In genomic region chr1:27438621-27439061, GRCh38 we compare ENCODE assay signal across 10 cellular contexts. TPM values are rescaled to one million over a fixed set of nuclear protein-coding genes. Genes with fewer than 3 reads are reported as not detected.
DNase-seq lines count a peak whose midpoint lies in the region; ATAC-seq and TF ChIP-seq lines count a peak whose summit lies in the region.
"Had no signal": no experiment of that assay in that cellular context is flagged by ENCODE, and none has a peak within 500 bp of the region (broad histone marks: within the 10 kb centered on the region; RNA-seq: fewer than 3 reads in every experiment).

No MANE protein-coding gene starts in this region.

- no peaks in the 10 kb centered on the region for H3K9me3 ChIP-seq in hepatocyte (ENCODE audit: low read depth)

- DNase-seq in CD14-positive monocyte (ENCODE audit: low spot score) = peak; percentile 55
- DNase-seq in GM12865 (ENCODE audit: low read depth) = peak; percentile 53
- DNase-seq in activated CD8-positive, alpha-beta T cell treated with anti-CD3 and anti-CD28 coated beads, Interleukin-2, amount 10 ng/mL, durations not matched to agents 7 days and 5 days = no peak
- DNase-seq in naive thymus-derived CD8-positive, alpha-beta T cell = no peak
- no peak for DNase-seq in hepatocyte (ENCODE audit: low spot score)
- no peak for DNase-seq in OCI-M1 (lab: John Stamatoyannopoulos, UW)
- DNase-seq: NCI-H1436 treated with DMSO at 0.1 percent for 48 hours had no signal

- WGBS in hepatocyte (ENCODE audit: low lambda C conversion rate, missing lambda C conversion rate) = 100% methylated on average over 1 of the region's 1 CpG

- H3K9me3 Mint-ChIP-seq in CD14-positive monocyte = no peaks in the 10 kb centered on the region
- H3K9me3 Mint-ChIP-seq in activated CD8-positive, alpha-beta T cell treated with anti-CD3 and anti-CD28 coated beads, Interleukin-2, amount 10 ng/mL, durations not matched to agents 7 days and 5 days (ENCODE audit: insufficient read depth) = no peaks in the 10 kb centered on the region
- no peaks in the 10 kb centered on the region for H3K9me3 Mint-ChIP-seq in naive thymus-derived CD8-positive, alpha-beta T cell

- H3K27ac Mint-ChIP-seq in CD14-positive monocyte = peak overlapping the region; percentile 70 to 99 (median 93)
- peak overlapping the region; percentile 3 for H3K27ac Mint-ChIP-seq in activated CD8-positive, alpha-beta T cell treated with anti-CD3 and anti-CD28 coated beads, Interleukin-2, amount 10 ng/mL, durations not matched to agents 7 days and 5 days
- peak overlapping the region; percentile 23 to 84 (median 68) for H3K27ac Mint-ChIP-seq in naive thymus-derived CD8-positive, alpha-beta T cell

- no peak for TF ChIP-seq CTCF in CD14-positive monocyte (IDR thresholded peaks at IDR 0.05)
- no peak for TF ChIP-seq CTCF in GM12865 (IDR thresholded peaks at IDR 0.05; ENCODE audit: insufficient read depth, low read depth, low read length, missing control alignments)
- no peak for TF ChIP-seq CTCF in hepatocyte (IDR thresholded peaks at IDR 0.05; ENCODE audit: poor library complexity)

- peak overlapping the region in 1 of 2 donors; percentile 54 for H3K4me3 Mint-ChIP-seq in CD14-positive monocyte
- no peak overlapping the region for H3K4me3 Mint-ChIP-seq in activated CD8-positive, alpha-beta T cell treated with anti-CD3 and anti-CD28 coated beads, Interleukin-2, amount 10 ng/mL, durations not matched to agents 7 days and 5 days
- H3K4me3 Mint-ChIP-seq in naive thymus-derived CD8-positive, alpha-beta T cell = peak overlapping the region in 6 of 10 donors; percentile 46 to 74 (median 60)

- peaks cover 63% of the 10 kb centered on the region for H3K4me1 Mint-ChIP-seq in CD14-positive monocyte
- peaks cover 49% of the 10 kb centered on the region for H3K4me1 Mint-ChIP-seq in activated CD8-positive, alpha-beta T cell treated with anti-CD3 and anti-CD28 coated beads, Interleukin-2, amount 10 ng/mL, durations not matched to agents 7 days and 5 days (ENCODE audit: low read depth)
- H3K4me1 Mint-ChIP-seq in naive thymus-derived CD8-positive, alpha-beta T cell = peaks cover 28 to 67% (median 61%) of the 10 kb centered on the region in 4 donors

- no peaks in the 10 kb centered on the region for H3K9me2 ChIP-seq in hepatocyte (replicated peaks; ENCODE audit: insufficient read depth)

- no peak overlapping the region for H2AFZ ChIP-seq in hepatocyte

- peaks cover 51% of the 10 kb centered on the region for H4K20me1 ChIP-seq in hepatocyte (ENCODE audit: insufficient read depth, poor library complexity, severe bottlenecking)

- H3K27ac ChIP-seq in hepatocyte = no peak overlapping the region

- H3K4me3 ChIP-seq in GM12865 (ENCODE audit: low read depth, low read length) (no peak overlapping the region), hepatocyte (no peak overlapping the region)

- H3K36me3 ChIP-seq in hepatocyte (replicated peaks; ENCODE audit: insufficient read depth, low read depth) = no peaks in the 10 kb centered on the region

- H3K4me1 ChIP-seq in hepatocyte (ENCODE audit: insufficient read depth) = peaks cover 10% of the 10 kb centered on the region

- CTCF ChIA-PET in activated CD8-positive, alpha-beta T cell treated with anti-CD3 and anti-CD28 coated beads, Interleukin-2, amount 10 ng/mL, durations not matched to agents 7 days and 5 days (lab: Charles Lee) = interaction anchor here (0.7 to 3.7 kb wide), 12 partner anchors 9 to 231 kb away, joined by 3 to 22 read pairs (median 4); partner anchors contain the start of gene WASF2

- no peak overlapping the region for H3K4me2 ChIP-seq in hepatocyte

- POLR2A ChIA-PET in activated CD8-positive, alpha-beta T cell treated with anti-CD3 and anti-CD28 coated beads, Interleukin-2, amount 10 ng/mL, durations not matched to agents 7 days and 5 days (lab: Charles Lee) = no interaction called here
- POLR2A ChIA-PET in naive thymus-derived CD8-positive, alpha-beta T cell (lab: Charles Lee) = interaction anchor here (0.5 to 4.6 kb wide), 6 partner anchors 11 to 118 kb away, joined by 3 to 24 read pairs (median 3); partner anchors contain the start of gene WASF2

- H3K27me3 Mint-ChIP-seq in CD14-positive monocyte (ENCODE audit: low read depth in 3 of 3) = no peaks in the 10 kb centered on the region
- no peaks in the 10 kb centered on the region for H3K27me3 Mint-ChIP-seq in activated CD8-positive, alpha-beta T cell treated with anti-CD3 and anti-CD28 coated beads, Interleukin-2, amount 10 ng/mL, durations not matched to agents 7 days and 5 days (ENCODE audit: low read depth)
- H3K27me3 Mint-ChIP-seq in naive thymus-derived CD8-positive, alpha-beta T cell = no peaks in the 10 kb centered on the region

- H3K36me3 Mint-ChIP-seq in CD14-positive monocyte = peaks cover 11 to 32% of the 10 kb centered on the region in 2 donors
- peaks cover 32% of the 10 kb centered on the region for H3K36me3 Mint-ChIP-seq in activated CD8-positive, alpha-beta T cell treated with anti-CD3 and anti-CD28 coated beads, Interleukin-2, amount 10 ng/mL, durations not matched to agents 7 days and 5 days (ENCODE audit: low read depth)
- peaks cover 5 to 20% (median 13%) of the 10 kb centered on the region in 3 donors for H3K36me3 Mint-ChIP-seq in naive thymus-derived CD8-positive, alpha-beta T cell

- peaks cover 95% of the 10 kb centered on the region for H3K79me2 ChIP-seq in hepatocyte

- intact Hi-C loops in CD14-positive monocyte (cut with micrococcal nuclease) = loop anchor here in 1 of 2 donors (10.0 kb wide), 1 partner anchor 56 kb away; the partner anchor contains the start of gene WASF2

- no peak for ATAC-seq in activated CD8-positive, alpha-beta T cell treated with anti-CD3 and anti-CD28 coated beads, Interleukin-2, amount 10 ng/mL, durations not matched to agents 7 days and 5 days
- no peak for ATAC-seq in naive thymus-derived CD8-positive, alpha-beta T cell
- no peak for ATAC-seq in HG02973 (IDR thresholded peaks at IDR 0.05; ENCODE audit: unreplicated experiment)
- no peak for ATAC-seq in HG03175 (IDR thresholded peaks at IDR 0.05; ENCODE audit: unreplicated experiment)
- ATAC-seq: HCT116 had no signal

- no peaks in the 10 kb centered on the region for H3K27me3 ChIP-seq in hepatocyte

RNA-seq across cellular contexts. Expression of gene GPR3, which starts 46.2 kb away (rescaled TPM):
- polyA plus RNA-seq in CD14-positive monocyte (under 1 TPM in 1 of 2 donors, not detected in 1; 0.26 TPM), hepatocyte (1.5 and 2.2 TPM in 2 replicates)
- total RNA-seq in activated CD8-positive, alpha-beta T cell treated with anti-CD3 and anti-CD28 coated beads, Interleukin-2, amount 10 ng/mL, durations not matched to agents 7 days and 5 days = under 1 TPM; 0.47 to 0.66 TPM
- total RNA-seq in naive thymus-derived CD8-positive, alpha-beta T cell = not detected
- under 1 TPM in 2 of 3 donors, not detected in 1; 0.10 to 0.28 TPM for polyA plus RNA-seq in naive thymus-derived CD8-positive, alpha-beta T cell
- total RNA-seq in hepatocyte = 0.32 and 0.47 TPM in 2 replicates

RNA-seq across cellular contexts. Expression of gene WASF2, which starts 51.3 kb away (rescaled TPM):
- 10 to 100 TPM; 53.5 to 86.4 TPM for polyA plus RNA-seq in CD14-positive monocyte
- 100 to 1,000 TPM; 120 to 127 TPM for total RNA-seq in activated CD8-positive, alpha-beta T cell treated with anti-CD3 and anti-CD28 coated beads, Interleukin-2, amount 10 ng/mL, durations not matched to agents 7 days and 5 days
- 100 to 1,000 TPM; 183 to 185 TPM for total RNA-seq in naive thymus-derived CD8-positive, alpha-beta T cell
- polyA plus RNA-seq in naive thymus-derived CD8-positive, alpha-beta T cell = 10 to 100 TPM; 54.8 to 68.9 (median 68.5) TPM
- 25.2 and 28.5 TPM in 2 replicates for total RNA-seq in hepatocyte
- 45.6 and 61.1 TPM in 2 replicates for polyA plus RNA-seq in hepatocyte

RNA-seq across cellular contexts. Expression of gene CD164L2, which starts 55.5 kb away (rescaled TPM):
- polyA plus RNA-seq in CD14-positive monocyte (not detected), hepatocyte (0.19 TPM in 1 of 2 replicates, not detected in the other)
- not detected for total RNA-seq in activated CD8-positive, alpha-beta T cell treated with anti-CD3 and anti-CD28 coated beads, Interleukin-2, amount 10 ng/mL, durations not matched to agents 7 days and 5 days
- not detected for total RNA-seq in naive thymus-derived CD8-positive, alpha-beta T cell
- polyA plus RNA-seq in naive thymus-derived CD8-positive, alpha-beta T cell = under 1 TPM in 1 of 3 donors, not detected in 2; 0.17 TPM
- total RNA-seq in hepatocyte = not detected in 2 replicates

Comparison
In these comparisons a context has a peak if more than half of its experiments do, and no peak if none do; other contexts are left out.
1. DNase-seq: peak in CD14-positive monocyte (single experiment) and GM12865 (single experiment); none in activated CD8-positive, alpha-beta T cell treated with anti-CD3 and anti-CD28 coated beads, Interleukin-2, amount 10 ng/mL, durations not matched to agents 7 days and 5 days (single experiment), naive thymus-derived CD8-positive, alpha-beta T cell (0 of 10), hepatocyte (single experiment) and OCI-M1 (single experiment).
2. H3K27ac Mint-ChIP-seq: peak in every context shown above with its lines; median percentile 93 in CD14-positive monocyte; 68 in naive thymus-derived CD8-positive, alpha-beta T cell; 3 in activated CD8-positive, alpha-beta T cell treated with anti-CD3 and anti-CD28 coated beads, Interleukin-2, amount 10 ng/mL, durations not matched to agents 7 days and 5 days.